In the genomic region with DNA sequence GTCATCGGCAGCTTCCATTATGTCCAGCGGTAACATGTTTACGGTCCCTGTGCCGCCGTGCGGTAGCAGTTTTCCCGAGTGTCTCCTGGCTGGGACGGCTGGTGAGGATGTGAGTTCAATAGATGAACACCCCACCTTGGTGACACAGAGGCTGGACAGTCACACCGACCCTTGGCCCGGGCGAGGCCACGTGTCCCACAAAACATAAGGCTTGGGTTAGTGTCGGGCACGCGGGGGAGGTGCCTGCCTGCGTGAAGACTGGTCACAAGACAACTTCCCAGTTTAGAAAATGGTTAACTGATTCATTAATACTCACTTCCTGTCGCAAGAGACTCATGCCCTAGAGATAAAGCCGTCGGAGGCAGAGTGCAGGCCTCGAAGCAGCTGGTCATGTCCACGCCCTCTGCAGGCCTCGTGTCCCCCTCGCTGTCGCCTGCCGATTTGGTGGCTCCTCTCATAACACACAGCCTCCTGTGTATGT, we compare ENCODE assay signal across 1 cellular context.
TF ChIP-seq lines count a peak whose summit lies in the region.

No MANE protein-coding gene starts in this region.

TF ChIP-seq in K562, 482 proteins besides CTCF, POLR2A, EP300 and RAD21 (continued from another document and continues in another):
- TF ChIP-seq, protein P1, sequence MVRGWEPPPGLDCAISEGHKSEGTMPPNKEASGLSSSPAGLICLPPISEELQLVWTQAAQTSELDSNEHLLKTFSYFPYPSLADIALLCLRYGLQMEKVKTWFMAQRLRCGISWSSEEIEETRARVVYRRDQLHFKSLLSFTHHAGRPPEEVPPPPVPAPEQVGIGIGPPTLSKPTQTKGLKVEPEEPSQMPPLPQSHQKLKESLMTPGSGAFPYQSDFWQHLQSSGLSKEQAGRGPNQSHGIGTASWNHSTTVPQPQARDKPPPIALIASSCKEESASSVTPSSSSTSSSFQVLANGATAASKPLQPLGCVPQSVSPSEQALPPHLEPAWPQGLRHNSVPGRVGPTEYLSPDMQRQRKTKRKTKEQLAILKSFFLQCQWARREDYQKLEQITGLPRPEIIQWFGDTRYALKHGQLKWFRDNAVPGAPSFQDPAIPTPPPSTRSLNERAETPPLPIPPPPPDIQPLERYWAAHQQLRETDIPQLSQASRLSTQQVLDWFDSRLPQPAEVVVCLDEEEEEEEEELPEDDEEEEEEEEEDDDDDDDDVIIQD (CRISPR knock-in tag; IDR thresholded peaks at IDR 0.05) = no peak
- TF ChIP-seq MYNN (IDR thresholded peaks at IDR 0.05) (0 out of 2 replicates have a peak, but pooled peaks have one; percentile 12), MYNN (CRISPR knock-in tag; IDR thresholded peaks at IDR 0.05) (no peak), ZNF197 (CRISPR knock-in tag; IDR thresholded peaks at IDR 0.05; ENCODE audit: low read depth) (no peak), TOE1 (IDR thresholded peaks at IDR 0.05; ENCODE audit: borderline replicate concordance) (peak; percentile 53; the same call in 1 of the 2 replicates), TOE1 (CRISPR knock-in tag; IDR thresholded peaks at IDR 0.05; ENCODE audit: borderline replicate concordance, low read depth) (no peak), PHB (CRISPR knock-in tag; IDR thresholded peaks at IDR 0.05) (no peak), CXXC5 (CRISPR knock-in tag; IDR thresholded peaks at IDR 0.05) (peak; percentile 77), TAL1 (IDR thresholded peaks at IDR 0.05) (no peak; the same call in 1 of the 2 replicates), ZNF717 (CRISPR knock-in tag; IDR thresholded peaks at IDR 0.05) (no peak), ATF1 (CRISPR knock-in tag; IDR thresholded peaks at IDR 0.05) (no peak), ATF1 (tag; IDR thresholded peaks at IDR 0.05) (peak; percentile 63), BRD4 (IDR thresholded peaks at IDR 0.05) (no peak), ZFPM2 (CRISPR knock-in tag; IDR thresholded peaks at IDR 0.05) (no peak), NR2C1 (IDR thresholded peaks at IDR 0.05) (no peak), NR2C1 (tag; IDR thresholded peaks at IDR 0.05) (no peak), POLR2AphosphoS5 (IDR thresholded peaks at IDR 0.05; ENCODE audit: control insufficient read depth, insufficient read depth, low read depth, low read length) (no peak), PCBP1 (IDR thresholded peaks at IDR 0.05; ENCODE audit: low read depth, low read length, poor library complexity, severe bottlenecking) (no peak), DPF2 (IDR thresholded peaks at IDR 0.05) (peak; percentile 57; the same call in 1 of the 2 replicates), MEIS2 (IDR thresholded peaks at IDR 0.05; ENCODE audit: partially characterized antibody) (peak; percentile 5), CBFA2T2 (conservative IDR thresholded peaks at IDR 0.05) (0 out of 2 replicates have a peak, but pooled peaks have one; percentile 21), CTBP1 (IDR thresholded peaks at IDR 0.05; ENCODE audit: borderline replicate concordance) (peak; percentile 33; the same call in 1 of the 2 replicates), MEF2D (tag; conservative IDR thresholded peaks at IDR 0.05; ENCODE audit: low read depth) (peak; percentile 83), TAF1 (IDR thresholded peaks at IDR 0.05; ENCODE audit: control insufficient read depth, extremely low read depth, insufficient read depth, low read length, severe bottlenecking) (no peak), DNMT1 (IDR thresholded peaks at IDR 0.05) (no peak), CREB1 (IDR thresholded peaks at IDR 0.05) (no peak), CREB1 (CRISPR knock-in tag; IDR thresholded peaks at IDR 0.05) (0 out of 2 replicates have a peak, but pooled peaks have one; percentile 33), HCFC1 (IDR thresholded peaks at IDR 0.05; ENCODE audit: low read depth, low read length) (no peak), BHLHE40 (IDR thresholded peaks at IDR 0.05; ENCODE audit: low read length) (peak; percentile 71), ZNF707 (CRISPR knock-in tag; conservative IDR thresholded peaks at IDR 0.05) (no peak), BRCA1 (IDR thresholded peaks at IDR 0.05) (no peak), BRCA1 (CRISPR knock-in tag; IDR thresholded peaks at IDR 0.05) (no peak), L3MBTL2 (IDR thresholded peaks at IDR 0.05) (peak; percentile 98), FOXM1 (IDR thresholded peaks at IDR 0.05; ENCODE audit: low read depth) (no peak), FOXM1 (CRISPR knock-in tag; IDR thresholded peaks at IDR 0.05; ENCODE audit: low read depth) (no peak), ARID1B (IDR thresholded peaks at IDR 0.05) (peak; percentile 42; the same call in 1 of the 2 replicates), ZKSCAN8 (CRISPR knock-in tag; IDR thresholded peaks at IDR 0.05) (peak; percentile 73; the same call in 1 of the 2 replicates), SRSF7 (optimal IDR thresholded peaks at IDR 0.05; ENCODE audit: low read depth, low read length) (no peak), KLF6 (CRISPR knock-in tag; IDR thresholded peaks at IDR 0.05; ENCODE audit: borderline replicate concordance) (no peak; the same call in 1 of the 2 replicates), XRCC3 (IDR thresholded peaks at IDR 0.05) (no peak), ZFX (CRISPR knock-in tag; IDR thresholded peaks at IDR 0.05) (peak; percentile 73), FOXP1 (CRISPR knock-in tag; IDR thresholded peaks at IDR 0.05) (peak; percentile 39; the same call in 1 of the 2 replicates), ZNF12 (CRISPR knock-in tag; IDR thresholded peaks at IDR 0.05) (no peak)
- TF ChIP-seq, protein P2, sequence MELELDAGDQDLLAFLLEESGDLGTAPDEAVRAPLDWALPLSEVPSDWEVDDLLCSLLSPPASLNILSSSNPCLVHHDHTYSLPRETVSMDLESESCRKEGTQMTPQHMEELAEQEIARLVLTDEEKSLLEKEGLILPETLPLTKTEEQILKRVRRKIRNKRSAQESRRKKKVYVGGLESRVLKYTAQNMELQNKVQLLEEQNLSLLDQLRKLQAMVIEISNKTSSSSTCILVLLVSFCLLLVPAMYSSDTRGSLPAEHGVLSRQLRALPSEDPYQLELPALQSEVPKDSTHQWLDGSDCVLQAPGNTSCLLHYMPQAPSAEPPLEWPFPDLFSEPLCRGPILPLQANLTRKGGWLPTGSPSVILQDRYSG (tag; conservative IDR thresholded peaks at IDR 0.05; ENCODE audit: low read depth) = peak; percentile 46; the same call in 1 of the 2 replicates
- TF ChIP-seq, protein P3, sequence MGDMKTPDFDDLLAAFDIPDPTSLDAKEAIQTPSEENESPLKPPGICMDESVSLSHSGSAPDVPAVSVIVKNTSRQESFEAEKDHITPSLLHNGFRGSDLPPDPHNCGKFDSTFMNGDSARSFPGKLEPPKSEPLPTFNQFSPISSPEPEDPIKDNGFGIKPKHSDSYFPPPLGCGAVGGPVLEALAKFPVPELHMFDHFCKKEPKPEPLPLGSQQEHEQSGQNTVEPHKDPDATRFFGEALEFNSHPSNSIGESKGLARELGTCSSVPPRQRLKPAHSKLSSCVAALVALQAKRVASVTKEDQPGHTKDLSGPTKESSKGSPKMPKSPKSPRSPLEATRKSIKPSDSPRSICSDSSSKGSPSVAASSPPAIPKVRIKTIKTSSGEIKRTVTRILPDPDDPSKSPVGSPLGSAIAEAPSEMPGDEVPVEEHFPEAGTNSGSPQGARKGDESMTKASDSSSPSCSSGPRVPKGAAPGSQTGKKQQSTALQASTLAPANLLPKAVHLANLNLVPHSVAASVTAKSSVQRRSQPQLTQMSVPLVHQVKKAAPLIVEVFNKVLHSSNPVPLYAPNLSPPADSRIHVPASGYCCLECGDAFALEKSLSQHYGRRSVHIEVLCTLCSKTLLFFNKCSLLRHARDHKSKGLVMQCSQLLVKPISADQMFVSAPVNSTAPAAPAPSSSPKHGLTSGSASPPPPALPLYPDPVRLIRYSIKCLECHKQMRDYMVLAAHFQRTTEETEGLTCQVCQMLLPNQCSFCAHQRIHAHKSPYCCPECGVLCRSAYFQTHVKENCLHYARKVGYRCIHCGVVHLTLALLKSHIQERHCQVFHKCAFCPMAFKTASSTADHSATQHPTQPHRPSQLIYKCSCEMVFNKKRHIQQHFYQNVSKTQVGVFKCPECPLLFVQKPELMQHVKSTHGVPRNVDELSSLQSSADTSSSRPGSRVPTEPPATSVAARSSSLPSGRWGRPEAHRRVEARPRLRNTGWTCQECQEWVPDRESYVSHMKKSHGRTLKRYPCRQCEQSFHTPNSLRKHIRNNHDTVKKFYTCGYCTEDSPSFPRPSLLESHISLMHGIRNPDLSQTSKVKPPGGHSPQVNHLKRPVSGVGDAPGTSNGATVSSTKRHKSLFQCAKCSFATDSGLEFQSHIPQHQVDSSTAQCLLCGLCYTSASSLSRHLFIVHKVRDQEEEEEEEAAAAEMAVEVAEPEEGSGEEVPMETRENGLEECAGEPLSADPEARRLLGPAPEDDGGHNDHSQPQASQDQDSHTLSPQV (IDR thresholded peaks at IDR 0.05) = peak; percentile 94
- TF ChIP-seq, protein P4, sequence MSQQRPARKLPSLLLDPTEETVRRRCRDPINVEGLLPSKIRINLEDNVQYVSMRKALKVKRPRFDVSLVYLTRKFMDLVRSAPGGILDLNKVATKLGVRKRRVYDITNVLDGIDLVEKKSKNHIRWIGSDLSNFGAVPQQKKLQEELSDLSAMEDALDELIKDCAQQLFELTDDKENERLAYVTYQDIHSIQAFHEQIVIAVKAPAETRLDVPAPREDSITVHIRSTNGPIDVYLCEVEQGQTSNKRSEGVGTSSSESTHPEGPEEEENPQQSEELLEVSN (IDR thresholded peaks at IDR 0.05; ENCODE audit: borderline replicate concordance in 1 of 2, extremely low read depth in 1 of 2, insufficient read depth in 1 of 2, insufficient read length in 1 of 2, low read depth in 1 of 2, low read length in 1 of 2, poor library complexity in 1 of 2, severe bottlenecking in 1 of 2) = peak; percentile 81 to 92
- TF ChIP-seq, protein P5, sequence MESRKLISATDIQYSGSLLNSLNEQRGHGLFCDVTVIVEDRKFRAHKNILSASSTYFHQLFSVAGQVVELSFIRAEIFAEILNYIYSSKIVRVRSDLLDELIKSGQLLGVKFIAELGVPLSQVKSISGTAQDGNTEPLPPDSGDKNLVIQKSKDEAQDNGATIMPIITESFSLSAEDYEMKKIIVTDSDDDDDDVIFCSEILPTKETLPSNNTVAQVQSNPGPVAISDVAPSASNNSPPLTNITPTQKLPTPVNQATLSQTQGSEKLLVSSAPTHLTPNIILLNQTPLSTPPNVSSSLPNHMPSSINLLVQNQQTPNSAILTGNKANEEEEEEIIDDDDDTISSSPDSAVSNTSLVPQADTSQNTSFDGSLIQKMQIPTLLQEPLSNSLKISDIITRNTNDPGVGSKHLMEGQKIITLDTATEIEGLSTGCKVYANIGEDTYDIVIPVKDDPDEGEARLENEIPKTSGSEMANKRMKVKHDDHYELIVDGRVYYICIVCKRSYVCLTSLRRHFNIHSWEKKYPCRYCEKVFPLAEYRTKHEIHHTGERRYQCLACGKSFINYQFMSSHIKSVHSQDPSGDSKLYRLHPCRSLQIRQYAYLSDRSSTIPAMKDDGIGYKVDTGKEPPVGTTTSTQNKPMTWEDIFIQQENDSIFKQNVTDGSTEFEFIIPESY (CRISPR knock-in tag; IDR thresholded peaks at IDR 0.05) = peak; percentile 53
- TF ChIP-seq, protein P6, sequence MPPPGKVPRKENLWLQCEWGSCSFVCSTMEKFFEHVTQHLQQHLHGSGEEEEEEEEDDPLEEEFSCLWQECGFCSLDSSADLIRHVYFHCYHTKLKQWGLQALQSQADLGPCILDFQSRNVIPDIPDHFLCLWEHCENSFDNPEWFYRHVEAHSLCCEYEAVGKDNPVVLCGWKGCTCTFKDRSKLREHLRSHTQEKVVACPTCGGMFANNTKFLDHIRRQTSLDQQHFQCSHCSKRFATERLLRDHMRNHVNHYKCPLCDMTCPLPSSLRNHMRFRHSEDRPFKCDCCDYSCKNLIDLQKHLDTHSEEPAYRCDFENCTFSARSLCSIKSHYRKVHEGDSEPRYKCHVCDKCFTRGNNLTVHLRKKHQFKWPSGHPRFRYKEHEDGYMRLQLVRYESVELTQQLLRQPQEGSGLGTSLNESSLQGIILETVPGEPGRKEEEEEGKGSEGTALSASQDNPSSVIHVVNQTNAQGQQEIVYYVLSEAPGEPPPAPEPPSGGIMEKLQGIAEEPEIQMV (tag; conservative IDR thresholded peaks at IDR 0.05; ENCODE audit: low read depth) = no peak
- TF ChIP-seq, protein P7, sequence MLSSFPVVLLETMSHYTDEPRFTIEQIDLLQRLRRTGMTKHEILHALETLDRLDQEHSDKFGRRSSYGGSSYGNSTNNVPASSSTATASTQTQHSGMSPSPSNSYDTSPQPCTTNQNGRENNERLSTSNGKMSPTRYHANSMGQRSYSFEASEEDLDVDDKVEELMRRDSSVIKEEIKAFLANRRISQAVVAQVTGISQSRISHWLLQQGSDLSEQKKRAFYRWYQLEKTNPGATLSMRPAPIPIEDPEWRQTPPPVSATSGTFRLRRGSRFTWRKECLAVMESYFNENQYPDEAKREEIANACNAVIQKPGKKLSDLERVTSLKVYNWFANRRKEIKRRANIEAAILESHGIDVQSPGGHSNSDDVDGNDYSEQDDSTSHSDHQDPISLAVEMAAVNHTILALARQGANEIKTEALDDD (IDR thresholded peaks at IDR 0.05) = peak; percentile 94
- TF ChIP-seq, protein P8, sequence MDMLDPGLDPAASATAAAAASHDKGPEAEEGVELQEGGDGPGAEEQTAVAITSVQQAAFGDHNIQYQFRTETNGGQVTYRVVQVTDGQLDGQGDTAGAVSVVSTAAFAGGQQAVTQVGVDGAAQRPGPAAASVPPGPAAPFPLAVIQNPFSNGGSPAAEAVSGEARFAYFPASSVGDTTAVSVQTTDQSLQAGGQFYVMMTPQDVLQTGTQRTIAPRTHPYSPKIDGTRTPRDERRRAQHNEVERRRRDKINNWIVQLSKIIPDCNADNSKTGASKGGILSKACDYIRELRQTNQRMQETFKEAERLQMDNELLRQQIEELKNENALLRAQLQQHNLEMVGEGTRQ (CRISPR knock-in tag; IDR thresholded peaks at IDR 0.05) = 0 out of 2 replicates have a peak, but pooled peaks have one; percentile 41
- TF ChIP-seq, protein P9, sequence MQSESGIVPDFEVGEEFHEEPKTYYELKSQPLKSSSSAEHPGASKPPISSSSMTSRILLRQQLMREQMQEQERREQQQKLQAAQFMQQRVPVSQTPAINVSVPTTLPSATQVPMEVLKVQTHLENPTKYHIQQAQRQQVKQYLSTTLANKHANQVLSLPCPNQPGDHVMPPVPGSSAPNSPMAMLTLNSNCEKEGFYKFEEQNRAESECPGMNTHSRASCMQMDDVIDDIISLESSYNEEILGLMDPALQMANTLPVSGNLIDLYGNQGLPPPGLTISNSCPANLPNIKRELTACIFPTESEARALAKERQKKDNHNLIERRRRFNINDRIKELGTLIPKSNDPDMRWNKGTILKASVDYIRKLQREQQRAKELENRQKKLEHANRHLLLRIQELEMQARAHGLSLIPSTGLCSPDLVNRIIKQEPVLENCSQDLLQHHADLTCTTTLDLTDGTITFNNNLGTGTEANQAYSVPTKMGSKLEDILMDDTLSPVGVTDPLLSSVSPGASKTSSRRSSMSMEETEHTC (IDR thresholded peaks at IDR 0.05) = peak; percentile 54; the same call in 1 of the 2 replicates
- TF ChIP-seq, protein P10, sequence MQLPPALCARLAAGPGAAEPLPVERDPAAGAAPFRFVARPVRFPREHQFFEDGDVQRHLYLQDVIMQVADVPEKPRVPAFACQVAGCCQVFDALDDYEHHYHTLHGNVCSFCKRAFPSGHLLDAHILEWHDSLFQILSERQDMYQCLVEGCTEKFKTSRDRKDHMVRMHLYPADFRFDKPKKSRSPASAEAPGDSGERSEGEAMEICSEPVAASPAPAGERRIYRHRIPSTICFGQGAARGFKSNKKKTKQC (CRISPR knock-in tag; IDR thresholded peaks at IDR 0.05) = no peak
